Comparison of ENCODE assay signal across 8 cellular contexts in genomic region chr10:11684717-11685645, GRCh38. TPM values are rescaled to one million over a fixed set of nuclear protein-coding genes. Genes with fewer than 3 reads are reported as not detected.
DNase-seq lines count a peak whose midpoint lies in the region; ATAC-seq and TF ChIP-seq lines count a peak whose summit lies in the region.

No MANE protein-coding gene starts in this region.

- no peaks in the 10 kb centered on the region for H3K9me3 ChIP-seq in RWPE2 (ENCODE audit: severe bottlenecking)
- H3K9me3 ChIP-seq in left ventricle myocardium inferior (replicated peaks): no peaks in the 10 kb centered on the region

- no peaks in the 10 kb centered on the region for H3K27me3 ChIP-seq in RWPE2 (ENCODE audit: insufficient read depth, poor library complexity, severe bottlenecking)
- H3K27me3 ChIP-seq in left ventricle myocardium inferior (ENCODE audit: low read depth): peaks cover 9% of the 10 kb centered on the region

- no peaks in the 10 kb centered on the region for H3K27me3 Mint-ChIP-seq in activated naive CD8-positive, alpha-beta T cell

- H3K4me3 ChIP-seq in RWPE2 (ENCODE audit: severe bottlenecking): peak overlapping the region; percentile 9
- peak overlapping the region; percentile 47 for H3K4me3 ChIP-seq in left ventricle myocardium inferior

- intact Hi-C loops in left ventricle myocardium inferior (cut with micrococcal nuclease) (no loop called here), sciatic nerve (cut with DNase I) (no loop called here)

- peak overlapping the region; percentile 68 for H3K27ac ChIP-seq in RWPE2 (ENCODE audit: poor library complexity, severe bottlenecking)
- H3K27ac ChIP-seq in left ventricle myocardium inferior (replicated peaks): peak overlapping the region; percentile 64

- no peaks in the 10 kb centered on the region for H3K36me3 ChIP-seq in RWPE2 (ENCODE audit: low read depth)
- H3K36me3 ChIP-seq in left ventricle myocardium inferior: no peaks in the 10 kb centered on the region

- peak; percentile 76 for DNase-seq in SIG-M5 treated with dmso at 0.1 percent for 504 hours (lab: John Stamatoyannopoulos, UW; ENCODE audit: unreplicated experiment)
- DNase-seq in SIG-M5 (lab: John Stamatoyannopoulos, UW): no peak
- peak; percentile 63 for DNase-seq in RWPE2 (ENCODE audit: low spot score)
- DNase-seq in left ventricle myocardium inferior: peak; percentile 63
- DNase-seq in sciatic nerve (ENCODE audit: low spot score): peak; percentile 79
- no peak for DNase-seq in cerebellar nuclear complex (lab: John Stamatoyannopoulos, UW)

- H3K4me1 ChIP-seq in RWPE2 (ENCODE audit: insufficient read depth, poor library complexity, severe bottlenecking): peaks cover 23% of the 10 kb centered on the region
- peaks cover 33% of the 10 kb centered on the region for H3K4me1 ChIP-seq in left ventricle myocardium inferior

- H3K27ac Mint-ChIP-seq in activated naive CD8-positive, alpha-beta T cell: peak overlapping the region; percentile 92

- TF ChIP-seq CTCF in RWPE2 (IDR thresholded peaks at IDR 0.05; ENCODE audit: poor library complexity, severe bottlenecking) (no peak), left ventricle myocardium inferior (IDR thresholded peaks at IDR 0.05; ENCODE audit: borderline replicate concordance) (no peak)

- H3K9me3 Mint-ChIP-seq in activated naive CD8-positive, alpha-beta T cell (ENCODE audit: low read depth): no peaks in the 10 kb centered on the region

- H3K4me3 Mint-ChIP-seq in activated naive CD8-positive, alpha-beta T cell: peak overlapping the region; percentile 81

- ATAC-seq in HG03060 (IDR thresholded peaks at IDR 0.05; ENCODE audit: low read depth, unreplicated experiment) (peak; percentile 48), RWPE2 (ENCODE audit: low read depth) (peak; percentile 82), sciatic nerve (peak; percentile 73)

- H3K4me1 Mint-ChIP-seq in activated naive CD8-positive, alpha-beta T cell (ENCODE audit: low read depth): peaks cover 63% of the 10 kb centered on the region

- no peaks in the 10 kb centered on the region for H3K36me3 Mint-ChIP-seq in activated naive CD8-positive, alpha-beta T cell

RNA-seq across cellular contexts. Expression of gene ECHDC3, which starts 57.2 kb away (rescaled TPM):
- total RNA-seq in left ventricle myocardium inferior (88.5 TPM), sciatic nerve (8.6 TPM)

Comparison
In these comparisons a context has a peak if more than half of its experiments do, and no peak if none do; other contexts are left out.
1. DNase-seq: peak in SIG-M5 treated with dmso at 0.1 percent for 504 hours (single experiment), RWPE2 (single experiment), left ventricle myocardium inferior (single experiment) and sciatic nerve (single experiment); none in SIG-M5 (single experiment) and cerebellar nuclear complex (0 of 2).
2. Peak in every context shown above with its lines, with median percentiles within 50 percentile points of each other: ATAC-seq.